ENCODE assay signal across 1 cellular context in genomic region chr3:15339786-15340215, GRCh38.
TF ChIP-seq lines count a peak whose summit lies in the region.

No MANE protein-coding gene starts in this region.

TF ChIP-seq in K562, 482 proteins besides CTCF, POLR2A, EP300 and RAD21 (continued from another document and continues in another):
- TF ChIP-seq ZNF398 (CRISPR knock-in tag; IDR thresholded peaks at IDR 0.05) (no peak), HNRNPH1 (optimal IDR thresholded peaks at IDR 0.05; ENCODE audit: low read depth, low read length) (no peak), TAL1 (IDR thresholded peaks at IDR 0.05) (peak; percentile 34), ZNF165 (CRISPR knock-in tag; IDR thresholded peaks at IDR 0.05; ENCODE audit: borderline replicate concordance) (no peak), FIP1L1 (IDR thresholded peaks at IDR 0.05; ENCODE audit: low read depth, low read length, poor library complexity, severe bottlenecking) (no peak), PML (IDR thresholded peaks at IDR 0.05; ENCODE audit: low read length) (no peak), ELK1 (CRISPR knock-in tag; IDR thresholded peaks at IDR 0.05) (no peak), ILK (tag; IDR thresholded peaks at IDR 0.05; ENCODE audit: borderline replicate concordance, low read depth) (no peak), SMARCA4 (IDR thresholded peaks at IDR 0.05) (peak; percentile 95), ZNF24 (IDR thresholded peaks at IDR 0.05) (no peak), HNRNPK (IDR thresholded peaks at IDR 0.05; ENCODE audit: low read depth, low read length, poor library complexity, severe bottlenecking) (no peak), CBFB (CRISPR knock-in tag; IDR thresholded peaks at IDR 0.05) (no peak), RERE (CRISPR knock-in tag; IDR thresholded peaks at IDR 0.05; ENCODE audit: borderline replicate concordance) (no peak), ARNT (IDR thresholded peaks at IDR 0.05) (0 out of 4 replicates have a peak, but pooled peaks of 1 of the 2 experiments have one; percentile 61), U2AF1 (optimal IDR thresholded peaks at IDR 0.05; ENCODE audit: low read depth, low read length) (no peak), MLX (CRISPR knock-in tag; conservative IDR thresholded peaks at IDR 0.05) (no peak), ZNF311 (CRISPR knock-in tag; IDR thresholded peaks at IDR 0.05) (no peak), EP400 (IDR thresholded peaks at IDR 0.05) (no peak), TAF1 (IDR thresholded peaks at IDR 0.05; ENCODE audit: control insufficient read depth, extremely low read depth, insufficient read depth, low read length, severe bottlenecking) (no peak), SPI1 (IDR thresholded peaks at IDR 0.05; ENCODE audit: borderline replicate concordance, low read depth, low read length) (peak; percentile 72; the same call in 1 of the 2 replicates), ZNF639 (CRISPR knock-in tag; conservative IDR thresholded peaks at IDR 0.05 in 1 of 2, IDR thresholded peaks at IDR 0.05 in 1 of 2) (no peak), NCOA2 (IDR thresholded peaks at IDR 0.05; ENCODE audit: partially characterized antibody in 2 of 2) (no peak), CREBBP (IDR thresholded peaks at IDR 0.05; ENCODE audit: low read depth, low read length) (no peak), PATZ1 (CRISPR knock-in tag; IDR thresholded peaks at IDR 0.05; ENCODE audit: borderline replicate concordance) (no peak), RBM22 (IDR thresholded peaks at IDR 0.05; ENCODE audit: low read depth, low read length, poor library complexity, severe bottlenecking) (no peak), ZNF232 (CRISPR knock-in tag; IDR thresholded peaks at IDR 0.05) (no peak), L3MBTL2 (IDR thresholded peaks at IDR 0.05) (no peak), CLOCK (CRISPR knock-in tag; IDR thresholded peaks at IDR 0.05; ENCODE audit: borderline replicate concordance) (no peak), MED1 (CRISPR knock-in tag; IDR thresholded peaks at IDR 0.05; ENCODE audit: borderline replicate concordance) (no peak), EWSR1 (IDR thresholded peaks at IDR 0.05; ENCODE audit: borderline replicate concordance, low read depth, partially characterized antibody) (no peak), ERF (CRISPR knock-in tag; IDR thresholded peaks at IDR 0.05) (no peak), CREB5 (CRISPR knock-in tag; IDR thresholded peaks at IDR 0.05) (no peak), SRF (CRISPR knock-in tag; IDR thresholded peaks at IDR 0.05) (no peak), PTTG1 (tag; IDR thresholded peaks at IDR 0.05; ENCODE audit: low read depth) (no peak), ZNF224 (CRISPR knock-in tag; IDR thresholded peaks at IDR 0.05) (no peak), DLX4 (CRISPR knock-in tag; IDR thresholded peaks at IDR 0.05) (no peak), SNIP1 (IDR thresholded peaks at IDR 0.05; ENCODE audit: low read depth) (no peak), COPS2 (conservative IDR thresholded peaks at IDR 0.05) (no peak), ZSCAN29 (IDR thresholded peaks at IDR 0.05) (no peak), E4F1 (CRISPR knock-in tag; IDR thresholded peaks at IDR 0.05; ENCODE audit: borderline replicate concordance) (no peak), TBL1XR1 (IDR thresholded peaks at IDR 0.05; ENCODE audit: low read length in 2 of 2) (no peak), NR3C1 (CRISPR knock-in tag; IDR thresholded peaks at IDR 0.05) (no peak), YY1 (IDR thresholded peaks at IDR 0.05; ENCODE audit: borderline replicate concordance in 1 of 3, control insufficient read depth in 1 of 3, extremely low read depth in 1 of 3, insufficient read depth in 3 of 3, insufficient read length in 1 of 3, insufficient replicate concordance in 2 of 3, low read depth in 1 of 3, low read length in 2 of 3) (no peak), CBX5 (IDR thresholded peaks at IDR 0.05; ENCODE audit: borderline replicate concordance, low read depth) (no peak), RBM34 (IDR thresholded peaks at IDR 0.05; ENCODE audit: borderline replicate concordance, insufficient read depth, low read length) (no peak)
